Comparison of ENCODE assay signal across 35 cellular contexts in genomic region chr12:107102294-107102693, GRCh38. TPM values are rescaled to one million over a fixed set of nuclear protein-coding genes. Genes with fewer than 3 reads are reported as not detected.
DNase-seq lines count a peak whose midpoint lies in the region; ATAC-seq, FAIRE-seq and TF ChIP-seq lines count a peak whose summit lies in the region.
"Had no signal": no experiment of that assay in that cellular context is flagged by ENCODE, and none has a peak within 500 bp of the region (broad histone marks: within the 10 kb centered on the region; RNA-seq: fewer than 3 reads in every experiment).

No MANE protein-coding gene starts in this region.

- BruUV-seq in HepG2 (replicated peaks; lab: Mats Ljungman, UMichigan): no TSS peak

- H3K27me3 ChIP-seq in liver (ENCODE audit: control insufficient read depth in 4 of 4, insufficient read depth in 4 of 4, low read length in 3 of 4): no peaks in the 10 kb centered on the region
- H3K27me3 ChIP-seq in HepG2 (ENCODE audit: control insufficient read depth in 1 of 2, insufficient read depth in 2 of 2, low read length in 2 of 2): 0 out of 5 replicates have a peak, but pooled peaks cover 0 to 9% of the 10 kb centered on the region in 2 experiments
- no peaks in the 10 kb centered on the region for H3K27me3 ChIP-seq in esophagus muscularis mucosa
- no peaks in the 10 kb centered on the region for H3K27me3 ChIP-seq in right lobe of liver
- H3K27me3 ChIP-seq: BE2C; BLaER1; BLaER1 treated with 17β-estradiol and CSF1 and Interleukin-3, amounts not matched to agents 10 nM and 100 nM had no signal

- H3K27ac ChIP-seq in liver (ENCODE audit: low read depth in 1 of 2, low read length in 2 of 2) (peak overlapping the region; percentile 34 to 77), HepG2 (ENCODE audit: extremely low read length, insufficient read depth, low read length) (no peak overlapping the region), esophagus muscularis mucosa (replicated peaks in 1 of 4) (no peak overlapping the region), right lobe of liver (peak overlapping the region in 2 of 3 donors; percentile 71 to 87)
- H3K27ac ChIP-seq: 22Rv1; A549; BLaER1; BLaER1 treated with 17β-estradiol and CSF1 and Interleukin-3, amounts not matched to agents 10 nM and 100 nM; C4-2B had no signal

- TF ChIP-seq POLR2A in HepG2 (IDR thresholded peaks at IDR 0.05; ENCODE audit: insufficient read depth in 1 of 2, low read depth in 2 of 2, low read length in 2 of 2) (no peak), esophagus muscularis mucosa (IDR thresholded peaks at IDR 0.05; ENCODE audit: low read depth) (no peak), right lobe of liver (IDR thresholded peaks at IDR 0.05) (no peak)

- no peak for DNase-seq in HepG2 (ENCODE audit: low spot score)
- peak; percentile 50 for DNase-seq in esophagus muscularis mucosa (ENCODE audit: extremely low spot score)
- DNase-seq in left lobe of liver (ENCODE audit: low spot score): no peak
- peak in 1 of 3 donors; percentile 51 for DNase-seq in right lobe of liver
- no peak for DNase-seq in GM10266 (ENCODE audit: extremely low spot score)
- no peak for DNase-seq in DMS153 treated with DMSO at 0.1 percent for 48 hours (lab: John Stamatoyannopoulos, UW; ENCODE audit: unreplicated experiment)
- DNase-seq: 8988T; ACHN; AML-193; BE2C; C1 segment of cervical spinal cord; Caco-2; Calu3; CD4-positive, alpha-beta memory T cell; CD4-positive, alpha-beta T cell; CD4-positive, CD25-positive, alpha-beta regulatory T cell; CD8-positive, alpha-beta memory T cell; CD8-positive, alpha-beta T cell; COR-L47; DMS 273 treated with DMSO at 0.1 percent for 48 hours; DMS153; DMS53; DMS79; DMS79 treated with DMSO at 0.1 percent for 48 hours; DND-41; EL had no signal

- POLR2A ChIA-PET in HepG2 (lab: Yijun Ruan, JAX): no interaction called here

- TF ChIP-seq EP300 in HepG2 (IDR thresholded peaks at IDR 0.05; ENCODE audit: low read depth in 2 of 2, low read length in 2 of 2): no peak
- TF ChIP-seq EP300 in HepG2 (CRISPR knock-in tag; IDR thresholded peaks at IDR 0.05; ENCODE audit: borderline replicate concordance): no peak
- no peak for TF ChIP-seq EP300 in esophagus muscularis mucosa (IDR thresholded peaks at IDR 0.05)

- CTCF ChIA-PET in HepG2 (lab: Yijun Ruan, JAX; ENCODE audit: low intra/inter-chr PET ratio, low total read pairs): no interaction called here

- H3K9me3 ChIP-seq in liver (ENCODE audit: control insufficient read depth in 4 of 4, low read length in 3 of 4): no peaks in the 10 kb centered on the region
- H3K9me3 ChIP-seq in HepG2 (ENCODE audit: low read length): no peaks in the 10 kb centered on the region
- H3K9me3 ChIP-seq in esophagus muscularis mucosa: no peaks in the 10 kb centered on the region
- H3K9me3 ChIP-seq in right lobe of liver: no peaks in the 10 kb centered on the region
- H3K9me3 ChIP-seq: A549, BE2C, Caco-2 had no signal

- no peak overlapping the region for H3K9ac ChIP-seq in liver (ENCODE audit: low read depth in 1 of 2, low read length in 2 of 2)
- no peak overlapping the region for H3K9ac ChIP-seq in HepG2 (ENCODE audit: insufficient read depth, low read depth, low read length)
- H3K9ac ChIP-seq: BLaER1; BLaER1 treated with 17β-estradiol and CSF1 and Interleukin-3, amounts not matched to agents 10 nM and 100 nM had no signal

- intact Hi-C loops in HepG2 (cut with micrococcal nuclease; ENCODE audit: unreplicated experiment) (no loop called here), esophagus muscularis mucosa (cut with DNase I) (loop anchor here (10.0 kb wide), 1 partner anchor 717 kb away; no protein-coding TSS in a partner anchor), right lobe of liver (cut with DNase I) (no loop called here)

- H3K36me3 ChIP-seq in liver (ENCODE audit: control insufficient read depth in 4 of 4, insufficient read depth in 3 of 4, low read depth in 1 of 4, low read length in 3 of 4) (no peaks in the 10 kb centered on the region), HepG2 (replicated peaks in 1 of 2; ENCODE audit: control insufficient read depth in 1 of 2, insufficient read depth in 2 of 2, low read length in 2 of 2) (no peaks in the 10 kb centered on the region), esophagus muscularis mucosa (no peaks in the 10 kb centered on the region), right lobe of liver (no peaks in the 10 kb centered on the region)
- H3K36me3 ChIP-seq: BE2C; BLaER1; BLaER1 treated with 17β-estradiol and CSF1 and Interleukin-3, amounts not matched to agents 10 nM and 100 nM had no signal

- in situ Hi-C loops in HepG2 (cut with HindIII; ENCODE audit: extremely low pct_ligation_motif_present, low pct_unique_long_range_greater_than_20kb): no loop called here

- no peak overlapping the region for H3K4me2 ChIP-seq in HepG2 (ENCODE audit: low read depth, low read length)
- H3K4me2 ChIP-seq: A549; BLaER1; BLaER1 treated with 17β-estradiol and CSF1 and Interleukin-3, amounts not matched to agents 10 nM and 100 nM had no signal

- H4K20me1 ChIP-seq in HepG2 (ENCODE audit: insufficient read depth, low read length): no peaks in the 10 kb centered on the region
- H4K20me1 ChIP-seq: BLaER1; BLaER1 treated with 17β-estradiol and CSF1 and Interleukin-3, amounts not matched to agents 10 nM and 100 nM had no signal

- H3K4me1 ChIP-seq in liver (ENCODE audit: control insufficient read depth in 4 of 4, insufficient read depth in 4 of 4, low read length in 3 of 4) (peaks cover 3 to 19% (median 17%) of the 10 kb centered on the region in 4 donors), HepG2 (ENCODE audit: insufficient read depth, low read length) (peaks cover 32% of the 10 kb centered on the region), esophagus muscularis mucosa (peaks cover 0 to 5% (median 3%) of the 10 kb centered on the region in 4 donors), right lobe of liver (peaks cover 0 to 36% (median 11%) of the 10 kb centered on the region in 4 donors)
- H3K4me1 ChIP-seq: BE2C; BLaER1; BLaER1 treated with 17β-estradiol and CSF1 and Interleukin-3, amounts not matched to agents 10 nM and 100 nM; Caco-2 had no signal

- ATAC-seq in HepG2: no peak
- peak; percentile 49 for ATAC-seq in left lobe of liver
- ATAC-seq in right lobe of liver: peak; percentile 15 to 63 (median 28)
- no peak for ATAC-seq in HG02852 (IDR thresholded peaks at IDR 0.05; ENCODE audit: unreplicated experiment)
- ATAC-seq: A549; CD8-positive, alpha-beta T cell had no signal

- FAIRE-seq in HepG2 (lab: Jason Lieb, UNC): no peak
- FAIRE-seq: A204.1, A549, D721Med had no signal

- H3K4me3 ChIP-seq in liver (ENCODE audit: low read depth in 1 of 3, low read length in 3 of 3): no peak overlapping the region
- no peak overlapping the region for H3K4me3 ChIP-seq in HepG2 (replicated peaks in 1 of 3; ENCODE audit: insufficient read depth in 1 of 3, low read depth in 2 of 3, low read length in 3 of 3)
- H3K4me3 ChIP-seq in esophagus muscularis mucosa: no peak overlapping the region
- no peak overlapping the region for H3K4me3 ChIP-seq in right lobe of liver
- H3K4me3 ChIP-seq: A549; BLaER1; BLaER1 treated with 17β-estradiol and CSF1 and Interleukin-3, amounts not matched to agents 10 nM and 100 nM had no signal

- no peaks in the 10 kb centered on the region for H3K79me2 ChIP-seq in HepG2 (ENCODE audit: insufficient read depth, low read length)

- no peak overlapping the region for H2AFZ ChIP-seq in HepG2 (ENCODE audit: low read length)

- TF ChIP-seq RAD21 in liver (IDR thresholded peaks at IDR 0.05) (no peak), HepG2 (CRISPR knock-in tag; IDR thresholded peaks at IDR 0.05) (no peak)

- TF ChIP-seq CTCF in liver (IDR thresholded peaks at IDR 0.05; ENCODE audit: low read depth, low read length, missing input control) (no peak), HepG2 (CRISPR knock-in tag; IDR thresholded peaks at IDR 0.05) (no peak), esophagus muscularis mucosa (IDR thresholded peaks at IDR 0.05) (no peak), right lobe of liver (IDR thresholded peaks at IDR 0.05) (no peak), GM10266 (IDR thresholded peaks at IDR 0.05; ENCODE audit: control insufficient read depth, insufficient read depth, low read depth, missing control alignments) (no peak)

TF ChIP-seq in liver, 16 proteins besides CTCF, POLR2A, EP300 and RAD21 (continues in another document):
- TF ChIP-seq HNF4A (conservative IDR thresholded peaks at IDR 0.05) (no peak), EGR1 (IDR thresholded peaks at IDR 0.05; ENCODE audit: low read depth in 2 of 2) (no peak)

TF ChIP-seq in HepG2, 621 proteins besides CTCF, POLR2A, EP300 and RAD21 (continues in another document):
- no peak for TF ChIP-seq SCMH1 (CRISPR knock-in tag; IDR thresholded peaks at IDR 0.05; ENCODE audit: borderline replicate concordance)

RNA-seq across cellular contexts. Expression of gene CRY1, which starts 8.9 kb away (rescaled TPM):
- total RNA-seq in liver (10 to 100 TPM in 1 of 2 donors, 1 to 10 TPM in 1; 9.8 to 16.6 TPM), HepG2 (2016; rRNA removed; fragmentation: Illumina TruSeq; extraction: Trizol) (13.9 and 16.2 TPM in 2 replicates), esophagus muscularis mucosa (10 to 100 TPM; 29.1 to 42.9 (median 34.9) TPM), left lobe of liver (10.8 TPM), right lobe of liver (10 to 100 TPM in 4 of 6 experiments, 1 to 10 TPM in 2; 7.5 to 12.5 (median 10.6) TPM)
- polyA plus RNA-seq in liver (10 to 100 TPM in 1 of 2 donors, 1 to 10 TPM in 1; 5.7 to 10.4 TPM), HepG2 (2011; rRNA removed) (10.0 and 11.4 TPM in 2 replicates)
- total RNA-seq in HepG2 (2016; cell fraction: cytosol; rRNA removed; fragmentation: Illumina TruSeq; extraction: Trizol; ENCODE audit: low read depth): 2.1 and 4.7 TPM in 2 replicates
- total RNA-seq in HepG2 (2016; cell fraction: insoluble cytoplasmic fraction; rRNA removed; fragmentation: Illumina TruSeq; extraction: Trizol): 15.3 and 15.7 TPM in 2 replicates
- total RNA-seq in HepG2 (2016; cell fraction: membrane; rRNA removed; fragmentation: Illumina TruSeq; extraction: Trizol): 6.4 and 7.1 TPM in 2 replicates
- total RNA-seq in HepG2 (2016; cell fraction: nucleus; rRNA removed; fragmentation: Illumina TruSeq; extraction: Trizol): 15.0 and 16.0 TPM in 2 replicates
- 3.6 and 4.8 TPM in 2 replicates for polyA plus RNA-seq in HepG2 (2011; cell fraction: cytosol; rRNA removed)
- 34.2 and 41.9 TPM in 2 replicates for polyA plus RNA-seq in HepG2 (2011; cell fraction: nucleus; rRNA removed)
- polyA plus RNA-seq in HepG2 (2012): 10.3 and 12.9 TPM in 2 replicates
- polyA plus RNA-seq in HepG2 (2016; cell fraction: cytosol; fragmentation: Illumina TruSeq; extraction: Trizol; ENCODE audit: low read depth): 0.71 and 0.82 TPM in 2 replicates
- polyA plus RNA-seq in HepG2 (2016; cell fraction: insoluble cytoplasmic fraction; fragmentation: Illumina TruSeq; extraction: Trizol; ENCODE audit: low read depth): 14.1 and 15.2 TPM in 2 replicates
- polyA plus RNA-seq in HepG2 (2016; cell fraction: membrane; fragmentation: Illumina TruSeq; extraction: Trizol; ENCODE audit: low read depth): 2.0 and 2.4 TPM in 2 replicates
- polyA plus RNA-seq in HepG2 (2016; cell fraction: nucleus; fragmentation: Illumina TruSeq; extraction: Trizol; ENCODE audit: insufficient read depth, low read depth): 28.5 and 29.3 TPM in 2 replicates
- 5.5 and 7.3 TPM in 2 replicates for polyA minus RNA-seq in HepG2 (2011; rRNA and poly(A)+ RNA removed; ENCODE audit: low replicate concordance)
- 4.3 and 5.8 TPM in 2 replicates for polyA minus RNA-seq in HepG2 (2011; cell fraction: cytosol; rRNA and poly(A)+ RNA removed)
- polyA minus RNA-seq in HepG2 (2011; cell fraction: nucleus; rRNA and poly(A)+ RNA removed): 21.1 and 23.1 TPM in 2 replicates

Comparison
In these comparisons a context has a peak if more than half of its experiments do, and no peak if none do; other contexts are left out.
1. H3K27ac ChIP-seq: peak in liver (2 of 2) and right lobe of liver (2 of 3); none in HepG2 (single experiment) and esophagus muscularis mucosa (0 of 4).
2. ATAC-seq: peak in left lobe of liver (single experiment) and right lobe of liver (4 of 4); none in HepG2 (single experiment) and HG02852 (single experiment).